8 cellular contexts compared by ENCODE assay signal in the genomic region with DNA sequence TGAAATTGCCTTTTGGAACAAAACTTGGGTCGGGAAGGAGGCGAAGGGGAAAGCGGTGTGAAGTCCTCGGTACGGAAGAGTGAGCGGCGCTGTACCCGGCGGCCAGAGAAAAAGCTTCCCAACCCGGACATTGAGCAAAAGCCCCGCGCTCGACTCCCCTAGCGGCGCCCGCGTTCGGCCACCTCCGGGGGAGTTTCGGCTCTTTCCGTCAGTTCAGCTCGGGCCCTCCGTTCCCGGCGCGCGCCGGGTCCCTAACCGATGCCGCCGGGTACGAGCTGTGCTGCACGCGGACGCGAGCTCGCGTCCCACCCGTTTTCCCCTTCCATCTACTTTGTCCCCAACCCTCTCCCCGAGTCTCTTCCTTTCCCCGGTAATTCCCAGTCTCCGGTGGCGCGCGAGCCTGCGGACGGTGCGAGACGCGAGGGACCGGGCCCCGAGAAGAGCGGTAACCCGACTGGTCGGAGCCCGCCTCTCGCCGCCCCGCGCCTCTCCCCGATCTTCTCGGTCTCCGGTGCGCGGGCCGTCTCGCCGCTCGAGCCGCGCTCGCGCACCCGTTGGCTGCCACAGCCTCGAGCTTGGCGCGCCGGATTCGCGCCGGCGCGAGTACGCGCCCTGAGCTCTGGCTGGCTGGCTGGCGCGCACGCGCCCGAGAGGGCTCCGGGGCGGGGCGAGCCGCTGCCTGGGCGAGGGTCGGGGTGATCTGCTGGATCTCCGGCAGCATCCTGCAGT. TPM values are rescaled to one million over a fixed set of nuclear protein-coding genes. Genes with fewer than 3 reads are reported as not detected.
DNase-seq lines count a peak whose midpoint lies in the region; ATAC-seq and TF ChIP-seq lines count a peak whose summit lies in the region.

No MANE protein-coding gene starts in this region.

- DNase-seq in NCI-H774 (lab: John Stamatoyannopoulos, UW) = peak; percentile 98
- peak; percentile 91 for DNase-seq in activated CD4-positive, alpha-beta memory T cell treated with anti-CD3 and anti-CD28 coated beads, Interleukin-2, amount 10 ng/mL, durations not matched to agents 7 days and 5 days
- DNase-seq in ecto neural progenitor cell (ENCODE audit: low spot score) = peak; percentile 100
- peak; percentile 95 to 98 for DNase-seq in lung microvascular endothelial cell (ENCODE audit: low read depth in 2 of 2)
- peak; percentile 67 to 87 (median 69) for DNase-seq in stimulated activated CD4-positive, alpha-beta T cell treated with anti-CD3 and anti-CD28 coated beads, TNF-alpha, amount 100 ng/mL, for 24 hours (ENCODE audit: low read depth in 3 of 3)

- peak; percentile 31 for TF ChIP-seq CTCF in C4-2B (conservative IDR thresholded peaks at IDR 0.05)

- H3K36me3 Mint-ChIP-seq in activated CD4-positive, alpha-beta memory T cell treated with anti-CD3 and anti-CD28 coated beads, Interleukin-2, amount 10 ng/mL, durations not matched to agents 7 days and 5 days (ENCODE audit: low read depth) = peaks cover 8% of the 10 kb centered on the region

- CTCF ChIA-PET in activated CD4-positive, alpha-beta memory T cell treated with anti-CD3 and anti-CD28 coated beads, Interleukin-2, amount 10 ng/mL, durations not matched to agents 7 days and 5 days (lab: Charles Lee) = interaction anchor here (0.7 to 6.2 kb wide), 28 partner anchors 9 to 1596 kb away, joined by 3 to 74 read pairs (median 6); a partner anchor contains a TSS

- H3K4me3 Mint-ChIP-seq in activated CD4-positive, alpha-beta memory T cell treated with anti-CD3 and anti-CD28 coated beads, Interleukin-2, amount 10 ng/mL, durations not matched to agents 7 days and 5 days = peak overlapping the region; percentile 96

- peak overlapping the region; percentile 93 for H3K27ac Mint-ChIP-seq in activated CD4-positive, alpha-beta memory T cell treated with anti-CD3 and anti-CD28 coated beads, Interleukin-2, amount 10 ng/mL, durations not matched to agents 7 days and 5 days

- no peaks in the 10 kb centered on the region for H3K9me3 Mint-ChIP-seq in activated CD4-positive, alpha-beta memory T cell treated with anti-CD3 and anti-CD28 coated beads, Interleukin-2, amount 10 ng/mL, durations not matched to agents 7 days and 5 days

- POLR2A ChIA-PET in activated CD4-positive, alpha-beta memory T cell treated with anti-CD3 and anti-CD28 coated beads, Interleukin-2, amount 10 ng/mL, durations not matched to agents 7 days and 5 days (lab: Charles Lee) = interaction anchor here (0.6 to 2.9 kb wide), 51 partner anchors 9 to 453 kb away, joined by 3 to 44 read pairs (median 4); a partner anchor contains a TSS

- ATAC-seq in GM19395 (IDR thresholded peaks at IDR 0.05; ENCODE audit: unreplicated experiment) = peak; percentile 64
- peak; percentile 59 for ATAC-seq in HG03571 (IDR thresholded peaks at IDR 0.05; ENCODE audit: unreplicated experiment)

- H3K27me3 Mint-ChIP-seq in activated CD4-positive, alpha-beta memory T cell treated with anti-CD3 and anti-CD28 coated beads, Interleukin-2, amount 10 ng/mL, durations not matched to agents 7 days and 5 days = peaks cover 2% of the 10 kb centered on the region

- H3K27ac ChIP-seq in C4-2B = peak overlapping the region; percentile 99

- peaks cover 35% of the 10 kb centered on the region for H3K4me1 Mint-ChIP-seq in activated CD4-positive, alpha-beta memory T cell treated with anti-CD3 and anti-CD28 coated beads, Interleukin-2, amount 10 ng/mL, durations not matched to agents 7 days and 5 days

RNA-seq across cellular contexts. Expression of a gene that starts 0.4 kb away (rescaled TPM):
- 10 to 100 TPM; 12.3 to 15.6 TPM for total RNA-seq in activated CD4-positive, alpha-beta memory T cell treated with anti-CD3 and anti-CD28 coated beads, Interleukin-2, amount 10 ng/mL, durations not matched to agents 7 days and 5 days
- 11.7 and 18.3 TPM in 2 replicates for total RNA-seq in lung microvascular endothelial cell

RNA-seq across cellular contexts. Expression of a gene that starts 20.1 kb away (rescaled TPM):
- under 1 TPM in 1 of 2 experiments, not detected in 1; 0.05 TPM for total RNA-seq in activated CD4-positive, alpha-beta memory T cell treated with anti-CD3 and anti-CD28 coated beads, Interleukin-2, amount 10 ng/mL, durations not matched to agents 7 days and 5 days
- 0.40 and 0.87 TPM in 2 replicates for total RNA-seq in lung microvascular endothelial cell

RNA-seq across cellular contexts. Expression of a gene that starts 29.8 kb away (rescaled TPM):
- total RNA-seq in activated CD4-positive, alpha-beta memory T cell treated with anti-CD3 and anti-CD28 coated beads, Interleukin-2, amount 10 ng/mL, durations not matched to agents 7 days and 5 days = not detected
- not detected in 2 replicates for total RNA-seq in lung microvascular endothelial cell

RNA-seq across cellular contexts. Expression of a gene that starts 43.8 kb away (rescaled TPM):
- 10 to 100 TPM; 75.1 to 79.5 TPM for total RNA-seq in activated CD4-positive, alpha-beta memory T cell treated with anti-CD3 and anti-CD28 coated beads, Interleukin-2, amount 10 ng/mL, durations not matched to agents 7 days and 5 days
- total RNA-seq in lung microvascular endothelial cell = 1.6 and 8.9 TPM in 2 replicates

Comparison
In these comparisons a context has a peak if more than half of its experiments do, and no peak if none do; other contexts are left out.
1. Peak in every context shown above with its lines: DNase-seq, ATAC-seq and H3K27ac ChIP-seq.